ENCODE assay signal across 12 cellular contexts in the genomic region with DNA sequence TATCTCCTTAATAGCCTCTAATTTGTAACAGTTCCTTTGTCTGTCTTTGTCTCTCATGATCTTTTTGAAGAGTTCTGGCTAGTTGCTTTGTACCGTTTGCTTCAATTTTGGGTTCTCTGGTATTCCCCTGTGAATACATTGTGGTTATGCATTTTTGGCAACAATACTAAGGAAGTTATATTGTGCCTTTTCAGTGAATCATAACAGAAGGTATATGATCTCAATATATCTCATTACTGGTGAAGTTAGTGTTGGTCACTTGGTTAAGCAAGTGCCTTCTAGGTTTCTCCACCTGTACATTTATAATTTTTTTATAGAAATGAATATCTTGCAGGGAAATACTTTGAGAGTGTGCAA. TPM values are rescaled to one million over a fixed set of nuclear protein-coding genes. Genes with fewer than 3 reads are reported as not detected.
DNase-seq lines count a peak whose midpoint lies in the region; ATAC-seq and TF ChIP-seq lines count a peak whose summit lies in the region.
"Had no signal": no experiment of that assay in that cellular context is flagged by ENCODE, and none has a peak within 500 bp of the region (broad histone marks: within the 10 kb centered on the region; RNA-seq: fewer than 3 reads in every experiment).

No MANE protein-coding gene starts in this region.

- H3K27ac Mint-ChIP-seq in activated T-cell treated with anti-CD3 and anti-CD28 coated beads, Interleukin-2, amount 50 U/mL, for 72 hours = no peak overlapping the region
- H3K27ac Mint-ChIP-seq: activated CD4-positive, alpha-beta T cell treated with anti-CD3 and anti-CD28 coated beads, Interleukin-2, amount 10 ng/mL, durations not matched to agents 7 days and 5 days had no signal

- no peak for TF ChIP-seq CTCF in astrocyte of the cerebellum (IDR thresholded peaks at IDR 0.05; ENCODE audit: low read depth, low read length, missing control alignments)

- peaks cover 29% of the 10 kb centered on the region for H3K27me3 Mint-ChIP-seq in activated T-cell treated with anti-CD3 and anti-CD28 coated beads, Interleukin-2, amount 50 U/mL, for 72 hours (ENCODE audit: low read depth)
- peaks cover 9% of the 10 kb centered on the region for H3K27me3 Mint-ChIP-seq in activated T-cell treated with anti-CD3 and anti-CD28 coated beads, Interleukin-2, amount 50 U/mL, for 4 hours (ENCODE audit: low read depth)

- H3K4me3 Mint-ChIP-seq in activated T-cell treated with anti-CD3 and anti-CD28 coated beads, Interleukin-2, amount 50 U/mL, for 72 hours = no peak overlapping the region
- H3K4me3 Mint-ChIP-seq in activated T-cell treated with anti-CD3 and anti-CD28 coated beads, Interleukin-2, amount 50 U/mL, for 4 hours = no peak overlapping the region
- H3K4me3 Mint-ChIP-seq: activated CD4-positive, alpha-beta T cell treated with anti-CD3 and anti-CD28 coated beads, Interleukin-2, amount 10 ng/mL, durations not matched to agents 7 days and 5 days; brain had no signal

- ATAC-seq in activated T-cell treated with anti-CD3 and anti-CD28 coated beads, Interleukin-2, amount 50 U/mL, for 72 hours (replicated peaks in 1 of 2) = peak; percentile 43 to 68
- no peak for ATAC-seq in activated T-cell treated with anti-CD3 and anti-CD28 coated beads, Interleukin-2, amount 50 U/mL, for 4 hours
- ATAC-seq in HG03342 (IDR thresholded peaks at IDR 0.05; ENCODE audit: unreplicated experiment) = peak; percentile 50

- H3K27ac ChIP-seq in substantia nigra (ENCODE audit: low read depth, low read length, poor library complexity, severe bottlenecking) = no peak overlapping the region
- H3K27ac ChIP-seq: parathyroid adenoma had no signal

- H3K36me3 Mint-ChIP-seq in activated T-cell treated with anti-CD3 and anti-CD28 coated beads, Interleukin-2, amount 50 U/mL, for 72 hours (ENCODE audit: insufficient read depth in 2 of 2) = no peaks in the 10 kb centered on the region
- H3K36me3 Mint-ChIP-seq in activated T-cell treated with anti-CD3 and anti-CD28 coated beads, Interleukin-2, amount 50 U/mL, for 4 hours (ENCODE audit: insufficient read depth) = no peaks in the 10 kb centered on the region

- peaks cover 5% of the 10 kb centered on the region for H3K4me1 Mint-ChIP-seq in activated T-cell treated with anti-CD3 and anti-CD28 coated beads, Interleukin-2, amount 50 U/mL, for 72 hours (ENCODE audit: low read depth)
- no peaks in the 10 kb centered on the region for H3K4me1 Mint-ChIP-seq in activated T-cell treated with anti-CD3 and anti-CD28 coated beads, Interleukin-2, amount 50 U/mL, for 4 hours (ENCODE audit: low read depth)
- H3K4me1 Mint-ChIP-seq: activated CD4-positive, alpha-beta T cell treated with anti-CD3 and anti-CD28 coated beads, Interleukin-2, amount 10 ng/mL, durations not matched to agents 7 days and 5 days had no signal

- peaks cover 0 to 4% of the 10 kb centered on the region in 2 donors for H3K9me3 Mint-ChIP-seq in activated T-cell treated with anti-CD3 and anti-CD28 coated beads, Interleukin-2, amount 50 U/mL, for 72 hours
- H3K9me3 Mint-ChIP-seq in activated T-cell treated with anti-CD3 and anti-CD28 coated beads, Interleukin-2, amount 50 U/mL, for 4 hours = no peaks in the 10 kb centered on the region
- H3K9me3 Mint-ChIP-seq: activated CD4-positive, alpha-beta T cell treated with anti-CD3 and anti-CD28 coated beads, Interleukin-2, amount 10 ng/mL, durations not matched to agents 7 days and 5 days had no signal

- in situ Hi-C loops in astrocyte of the cerebellum (cut with HindIII; ENCODE audit: low sequenced_read_pairs) = no loop called here

- no peak overlapping the region for H3K4me3 ChIP-seq in astrocyte of the cerebellum (ENCODE audit: low read depth, low read length)

- DNase-seq in activated T-cell treated with anti-CD3 and anti-CD28 coated beads, Interleukin-2, amount 50 U/mL, for 72 hours = no peak
- no peak for DNase-seq in activated T-cell treated with anti-CD3 and anti-CD28 coated beads, Interleukin-2, amount 50 U/mL, for 4 hours
- peak; percentile 60 for DNase-seq in astrocyte of the cerebellum (ENCODE audit: low read depth)
- no peak for DNase-seq in NCI-H524 treated with DMSO at 0.1 percent for 48 hours (lab: John Stamatoyannopoulos, UW)
- DNase-seq in NCI-H345 treated with DMSO at 0.1 percent for 48 hours (lab: John Stamatoyannopoulos, UW; ENCODE audit: unreplicated experiment) = no peak
- no peak for DNase-seq in substantia nigra (lab: John Stamatoyannopoulos, UW)
- no peak for DNase-seq in NCI-H1092 treated with DMSO at 0.1 percent for 48 hours (lab: John Stamatoyannopoulos, UW)
- DNase-seq: 8988T; activated CD4-positive, alpha-beta T cell treated with anti-CD3 and anti-CD28 coated beads, Interleukin-2, amount 10 ng/mL, durations not matched to agents 7 days and 5 days had no signal

RNA-seq across cellular contexts. Expression of gene DCLK2, which starts 48.6 kb away (rescaled TPM):
- total RNA-seq in activated T-cell treated with anti-CD3 and anti-CD28 coated beads, Interleukin-2, amount 50 U/mL, for 72 hours = under 1 TPM; 0.12 to 0.46 TPM
- under 1 TPM in 1 of 3 donors, not detected in 2; 0.08 TPM for total RNA-seq in activated T-cell treated with anti-CD3 and anti-CD28 coated beads, Interleukin-2, amount 50 U/mL, for 4 hours
- total RNA-seq: activated CD4-positive, alpha-beta T cell treated with anti-CD3 and anti-CD28 coated beads, Interleukin-2, amount 10 ng/mL, durations not matched to agents 7 days and 5 days had no signal

Comparison
In these comparisons a context has a peak if more than half of its experiments do, and no peak if none do; other contexts are left out.
1. ATAC-seq: peak in activated T-cell treated with anti-CD3 and anti-CD28 coated beads, Interleukin-2, amount 50 U/mL, for 72 hours (2 of 2) and HG03342 (single experiment); none in activated T-cell treated with anti-CD3 and anti-CD28 coated beads, Interleukin-2, amount 50 U/mL, for 4 hours (0 of 2).